In the genomic region with DNA sequence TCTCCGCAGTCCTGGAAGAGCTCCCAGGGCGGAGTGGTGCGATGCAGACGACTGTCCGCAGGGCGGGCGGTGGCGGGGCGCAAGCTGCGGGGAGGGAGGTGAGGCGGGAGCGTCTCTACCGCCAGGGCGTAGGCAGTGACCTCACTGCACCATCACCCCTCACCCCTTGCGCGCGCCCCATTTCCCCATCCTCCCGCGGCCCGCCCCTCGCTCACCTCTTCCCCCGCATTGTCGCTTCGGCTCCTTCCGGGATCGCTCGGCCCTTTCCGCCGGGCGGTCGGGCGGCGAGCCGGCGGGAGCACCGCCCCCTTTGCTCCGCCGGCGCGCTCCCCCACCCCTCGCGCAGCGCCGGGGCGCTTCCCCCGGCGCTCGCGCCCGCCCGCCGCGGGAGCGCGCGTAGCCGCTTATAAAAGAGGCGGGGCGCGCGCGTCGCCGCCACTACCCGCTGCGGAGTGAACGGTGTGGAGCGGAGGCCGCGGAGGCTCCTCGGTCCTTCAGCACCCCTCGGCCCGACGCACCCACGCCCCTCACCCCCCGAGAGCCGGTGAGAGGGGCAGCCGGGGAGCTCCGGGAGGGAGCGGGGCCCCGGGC, we compare ENCODE assay signal across 9 cellular contexts. TPM values are rescaled to one million over a fixed set of nuclear protein-coding genes. Genes with fewer than 3 reads are reported as not detected.
A peak's percentile ranks its signal among the peaks of the same experiment; 100 is the strongest.
DNase-seq lines count a peak whose midpoint lies in the region; ATAC-seq, FAIRE-seq and TF ChIP-seq lines count a peak whose summit lies in the region.
"Had no signal": no experiment of that assay in that cellular context is flagged by ENCODE, and none has a peak within 500 bp of the region (broad histone marks: within the 10 kb centered on the region; RNA-seq: fewer than 3 reads in every experiment).

SPTAN1 (plus strand) TSS at position 435 of the 591 bp plus-strand sequence. CDS start 14,154 bp downstream, outside the sequence.

- peaks cover 2% of the 10 kb centered on the region for H3K36me3 Mint-ChIP-seq in activated CD4-positive, alpha-beta T cell treated with anti-CD3 and anti-CD28 coated beads for 36 hours (ENCODE audit: low read depth)

- TF ChIP-seq CTCF in BE2C (IDR thresholded peaks at IDR 0.05; ENCODE audit: low read depth, low read length) (no peak), choroid plexus epithelial cell (conservative IDR thresholded peaks at IDR 0.05; ENCODE audit: low read depth, low read length) (no peak)

- CTCF ChIA-PET in activated CD4-positive, alpha-beta T cell treated with anti-CD3 and anti-CD28 coated beads for 36 hours (lab: Charles Lee), result interaction anchor here (0.7 to 2.6 kb wide), 4 partner anchors 11 to 116 kb away, joined by 3 to 8 read pairs (median 4); partner anchors contain the start of gene GLE1

- POLR2A ChIA-PET in activated CD4-positive, alpha-beta T cell treated with anti-CD3 and anti-CD28 coated beads for 36 hours (lab: Charles Lee), result interaction anchor here (0.9 to 2.2 kb wide), 7 partner anchors 13 to 476 kb away, joined by 3 to 13 read pairs (median 4); partner anchors contain the start of genes GLE1, SH3GLB2 and ZDHHC12

- no peak within 1 kb of the TSS for H3K4me3 Mint-ChIP-seq in activated CD4-positive, alpha-beta T cell treated with anti-CD3 and anti-CD28 coated beads for 36 hours

- no peaks in the 10 kb centered on the region for H3K27me3 Mint-ChIP-seq in activated CD4-positive, alpha-beta T cell treated with anti-CD3 and anti-CD28 coated beads for 36 hours

- no peaks in the 10 kb centered on the region for H3K9me3 ChIP-seq in BE2C

- H3K36me3 ChIP-seq in BE2C, result no peaks in the 10 kb centered on the region

- DNase-seq in BE2C (peak; percentile 92), GM19239 (ENCODE audit: insufficient read length, low spot score) (peak; percentile 93), NCI-H524 (lab: John Stamatoyannopoulos, UW) (peak; percentile 88 to 91), choroid plexus epithelial cell (ENCODE audit: low read depth) (peak; percentile 87)
- DNase-seq in activated CD4-positive, alpha-beta T cell treated with anti-CD3 and anti-CD28 coated beads for 36 hours, result peak; percentile 98
- DNase-seq in stimulated activated CD4-positive, alpha-beta T cell treated with anti-CD3 and anti-CD28 coated beads, Interleukin-1b, Interleukin-23, amount 100 ng/mL, for 24 hours (ENCODE audit: low read depth in 4 of 4, low spot score in 1 of 4), result peak; percentile 81 to 93 (median 90)

- peak within 1 kb of the TSS; percentile 97 for H3K27ac Mint-ChIP-seq in activated CD4-positive, alpha-beta T cell treated with anti-CD3 and anti-CD28 coated beads for 36 hours

- H3K27me3 ChIP-seq in BE2C (no peaks in the 10 kb centered on the region), layer of hippocampus (ENCODE audit: control insufficient read depth, insufficient read depth, low read length) (no peaks in the 10 kb centered on the region)

- H3K9me3 Mint-ChIP-seq in activated CD4-positive, alpha-beta T cell treated with anti-CD3 and anti-CD28 coated beads for 36 hours (ENCODE audit: low read depth), result no peaks in the 10 kb centered on the region

- ATAC-seq in HG03439 (IDR thresholded peaks at IDR 0.05; ENCODE audit: unreplicated experiment), result peak; percentile 81
- peak; percentile 78 for ATAC-seq in activated CD4-positive, alpha-beta T cell treated with anti-CD3 and anti-CD28 coated beads for 36 hours

- H3K4me3 ChIP-seq in BE2C (ENCODE audit: low read depth, low read length), result peak within 1 kb of the TSS; percentile 75
- peak within 1 kb of the TSS; percentile 87 for H3K4me3 ChIP-seq in choroid plexus epithelial cell (ENCODE audit: low read depth, low read length)

- intact Hi-C loops in activated CD4-positive, alpha-beta T cell treated with anti-CD3 and anti-CD28 coated beads for 36 hours (cut with DNase I, micrococcal nuclease), result loop anchor here (1.0 to 5.0 kb wide), 24 partner anchors 35 to 570 kb away; partner anchors contain the start of genes ODF2 (in 2 of the 2), URM1 (in 2 of the 2), ZDHHC12 (in 2 of the 2) and BBLN (in 1 of the 2)

- peak; percentile 70 for FAIRE-seq in GM19239 (lab: Jason Lieb, UNC)
- FAIRE-seq: colon had no signal

- H3K4me1 Mint-ChIP-seq in activated CD4-positive, alpha-beta T cell treated with anti-CD3 and anti-CD28 coated beads for 36 hours, result peaks cover 34% of the 10 kb centered on the region

- peaks cover 8% of the 10 kb centered on the region for H3K4me1 ChIP-seq in BE2C

- peak within 1 kb of the TSS; percentile 92 for H3K27ac ChIP-seq in layer of hippocampus (ENCODE audit: low read depth, low read length)

RNA-seq across cellular contexts. Expression of gene SPTAN1, which starts in this region (rescaled TPM):
- 282 TPM for polyA plus RNA-seq in BE2C (2012; ENCODE audit: insufficient read depth, insufficient read length, low read depth)
- 100 to 1,000 TPM; 192 to 269 TPM for total RNA-seq in activated CD4-positive, alpha-beta T cell treated with anti-CD3 and anti-CD28 coated beads for 36 hours

Comparison
In these comparisons a context has a peak if more than half of its experiments do, and no peak if none do; other contexts are left out.
1. Peak in every context shown above with its lines: DNase-seq, ATAC-seq, H3K4me3 ChIP-seq and H3K27ac ChIP-seq.